ENCODE assay signal across 1 cellular context in genomic region chr22:41801147-41801819, GRCh38.
TF ChIP-seq lines count a peak whose summit lies in the region.

No MANE protein-coding gene starts in this region.

TF ChIP-seq in GM23338, 12 proteins besides CTCF, POLR2A, EP300 and RAD21 (continued from another document):
- TF ChIP-seq, protein P1, sequence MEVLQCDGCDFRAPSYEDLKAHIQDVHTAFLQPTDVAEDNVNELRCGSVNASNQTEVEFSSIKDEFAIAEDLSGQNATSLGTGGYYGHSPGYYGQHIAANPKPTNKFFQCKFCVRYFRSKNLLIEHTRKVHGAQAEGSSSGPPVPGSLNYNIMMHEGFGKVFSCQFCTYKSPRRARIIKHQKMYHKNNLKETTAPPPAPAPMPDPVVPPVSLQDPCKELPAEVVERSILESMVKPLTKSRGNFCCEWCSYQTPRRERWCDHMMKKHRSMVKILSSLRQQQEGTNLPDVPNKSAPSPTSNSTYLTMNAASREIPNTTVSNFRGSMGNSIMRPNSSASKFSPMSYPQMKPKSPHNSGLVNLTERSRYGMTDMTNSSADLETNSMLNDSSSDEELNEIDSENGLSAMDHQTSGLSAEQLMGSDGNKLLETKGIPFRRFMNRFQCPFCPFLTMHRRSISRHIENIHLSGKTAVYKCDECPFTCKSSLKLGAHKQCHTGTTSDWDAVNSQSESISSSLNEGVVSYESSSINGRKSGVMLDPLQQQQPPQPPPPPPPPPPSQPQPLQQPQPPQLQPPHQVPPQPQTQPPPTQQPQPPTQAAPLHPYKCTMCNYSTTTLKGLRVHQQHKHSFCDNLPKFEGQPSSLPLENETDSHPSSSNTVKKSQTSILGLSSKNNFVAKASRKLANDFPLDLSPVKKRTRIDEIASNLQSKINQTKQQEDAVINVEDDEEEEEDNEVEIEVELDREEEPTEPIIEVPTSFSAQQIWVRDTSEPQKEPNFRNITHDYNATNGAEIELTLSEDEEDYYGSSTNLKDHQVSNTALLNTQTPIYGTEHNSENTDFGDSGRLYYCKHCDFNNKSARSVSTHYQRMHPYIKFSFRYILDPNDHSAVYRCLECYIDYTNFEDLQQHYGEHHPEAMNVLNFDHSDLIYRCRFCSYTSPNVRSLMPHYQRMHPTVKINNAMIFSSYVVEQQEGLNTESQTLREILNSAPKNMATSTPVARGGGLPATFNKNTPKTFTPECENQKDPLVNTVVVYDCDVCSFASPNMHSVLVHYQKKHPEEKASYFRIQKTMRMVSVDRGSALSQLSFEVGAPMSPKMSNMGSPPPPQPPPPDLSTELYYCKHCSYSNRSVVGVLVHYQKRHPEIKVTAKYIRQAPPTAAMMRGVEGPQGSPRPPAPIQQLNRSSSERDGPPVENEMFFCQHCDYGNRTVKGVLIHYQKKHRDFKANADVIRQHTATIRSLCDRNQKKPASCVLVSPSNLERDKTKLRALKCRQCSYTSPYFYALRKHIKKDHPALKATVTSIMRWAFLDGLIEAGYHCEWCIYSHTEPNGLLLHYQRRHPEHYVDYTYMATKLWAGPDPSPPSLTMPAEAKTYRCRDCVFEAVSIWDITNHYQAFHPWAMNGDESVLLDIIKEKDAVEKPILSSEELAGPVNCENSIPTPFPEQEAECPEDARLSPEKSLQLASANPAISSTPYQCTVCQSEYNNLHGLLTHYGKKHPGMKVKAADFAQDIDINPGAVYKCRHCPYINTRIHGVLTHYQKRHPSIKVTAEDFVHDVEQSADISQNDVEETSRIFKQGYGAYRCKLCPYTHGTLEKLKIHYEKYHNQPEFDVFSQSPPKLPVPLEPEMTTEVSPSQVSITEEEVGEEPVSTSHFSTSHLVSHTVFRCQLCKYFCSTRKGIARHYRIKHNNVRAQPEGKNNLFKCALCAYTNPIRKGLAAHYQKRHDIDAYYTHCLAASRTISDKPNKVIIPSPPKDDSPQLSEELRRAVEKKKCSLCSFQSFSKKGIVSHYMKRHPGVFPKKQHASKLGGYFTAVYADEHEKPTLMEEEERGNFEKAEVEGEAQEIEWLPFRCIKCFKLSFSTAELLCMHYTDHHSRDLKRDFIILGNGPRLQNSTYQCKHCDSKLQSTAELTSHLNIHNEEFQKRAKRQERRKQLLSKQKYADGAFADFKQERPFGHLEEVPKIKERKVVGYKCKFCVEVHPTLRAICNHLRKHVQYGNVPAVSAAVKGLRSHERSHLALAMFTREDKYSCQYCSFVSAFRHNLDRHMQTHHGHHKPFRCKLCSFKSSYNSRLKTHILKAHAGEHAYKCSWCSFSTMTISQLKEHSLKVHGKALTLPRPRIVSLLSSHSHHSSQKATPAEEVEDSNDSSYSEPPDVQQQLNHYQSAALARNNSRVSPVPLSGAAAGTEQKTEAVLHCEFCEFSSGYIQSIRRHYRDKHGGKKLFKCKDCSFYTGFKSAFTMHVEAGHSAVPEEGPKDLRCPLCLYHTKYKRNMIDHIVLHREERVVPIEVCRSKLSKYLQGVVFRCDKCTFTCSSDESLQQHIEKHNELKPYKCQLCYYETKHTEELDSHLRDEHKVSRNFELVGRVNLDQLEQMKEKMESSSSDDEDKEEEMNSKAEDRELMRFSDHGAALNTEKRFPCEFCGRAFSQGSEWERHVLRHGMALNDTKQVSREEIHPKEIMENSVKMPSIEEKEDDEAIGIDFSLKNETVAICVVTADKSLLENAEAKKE (CRISPR knock-in tag; IDR thresholded peaks at IDR 0.05) = no peak
- no peak for TF ChIP-seq POLR2AphosphoS5 (IDR thresholded peaks at IDR 0.05; ENCODE audit: low read depth)
- no peak for TF ChIP-seq ZNF331 (CRISPR knock-in tag; IDR thresholded peaks at IDR 0.05; ENCODE audit: low read depth)
- TF ChIP-seq CREB1 (CRISPR knock-in tag; IDR thresholded peaks at IDR 0.05; ENCODE audit: low read depth) = no peak
- TF ChIP-seq ZNF114 (CRISPR knock-in tag; IDR thresholded peaks at IDR 0.05) = no peak
- no peak for TF ChIP-seq NANOG (IDR thresholded peaks at IDR 0.05; ENCODE audit: borderline replicate concordance)
- no peak for TF ChIP-seq EZH2phosphoT487 (IDR thresholded peaks at IDR 0.05; ENCODE audit: unreplicated experiment)
- TF ChIP-seq, protein P2, sequence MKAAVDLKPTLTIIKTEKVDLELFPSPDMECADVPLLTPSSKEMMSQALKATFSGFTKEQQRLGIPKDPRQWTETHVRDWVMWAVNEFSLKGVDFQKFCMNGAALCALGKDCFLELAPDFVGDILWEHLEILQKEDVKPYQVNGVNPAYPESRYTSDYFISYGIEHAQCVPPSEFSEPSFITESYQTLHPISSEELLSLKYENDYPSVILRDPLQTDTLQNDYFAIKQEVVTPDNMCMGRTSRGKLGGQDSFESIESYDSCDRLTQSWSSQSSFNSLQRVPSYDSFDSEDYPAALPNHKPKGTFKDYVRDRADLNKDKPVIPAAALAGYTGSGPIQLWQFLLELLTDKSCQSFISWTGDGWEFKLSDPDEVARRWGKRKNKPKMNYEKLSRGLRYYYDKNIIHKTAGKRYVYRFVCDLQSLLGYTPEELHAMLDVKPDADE (IDR thresholded peaks at IDR 0.05) = no peak
